ENCODE assay signal across 8 cellular contexts in genomic region chr13:114128624-114129522, GRCh38. TPM values are rescaled to one million over a fixed set of nuclear protein-coding genes. Genes with fewer than 3 reads are reported as not detected.
DNase-seq lines count a peak whose midpoint lies in the region; ATAC-seq and TF ChIP-seq lines count a peak whose summit lies in the region.

No MANE protein-coding gene starts in this region.

- H3K4me2 ChIP-seq in SK-N-SH: peak overlapping the region; percentile 97

- intact Hi-C loops in left ventricle myocardium superior (cut with micrococcal nuclease) (no loop called here), spleen (cut with DNase I; ENCODE audit: low total_unique reads) (no loop called here)

- H4K20me1 ChIP-seq in SK-N-SH (ENCODE audit: insufficient read depth): peaks cover 27% of the 10 kb centered on the region

- WGBS in SK-N-SH (ENCODE audit: low lambda C conversion rate): 61% methylated on average over 31 of the region's 37 CpGs
- WGBS in spleen, 5 donors: 8 to 13% (median 12%) methylated on average over 24 to 37 of the region's 37 CpGs

- H3F3A ChIP-seq in SK-N-SH (replicated peaks; ENCODE audit: insufficient read depth): peaks cover 28% of the 10 kb centered on the region

- no peaks in the 10 kb centered on the region for H3K27me3 ChIP-seq in SK-N-SH (ENCODE audit: insufficient read depth)
- no peaks in the 10 kb centered on the region for H3K27me3 ChIP-seq in spleen (replicated peaks in 1 of 7)

- H3K9me2 ChIP-seq in SK-N-SH: no peaks in the 10 kb centered on the region

- H2AFZ ChIP-seq in SK-N-SH (ENCODE audit: low read depth): no peak overlapping the region

- H3K4me3 Mint-ChIP-seq in activated naive CD4-positive, alpha-beta T cell treated with anti-CD3 and anti-CD28 coated beads, Interleukin-2, amount 10 ng/mL, durations not matched to agents 7 days and 5 days: peak overlapping the region; percentile 99

- H3K9me3 ChIP-seq in SK-N-SH (no peaks in the 10 kb centered on the region), spleen (no peaks in the 10 kb centered on the region)

- H3K27ac ChIP-seq in SK-N-SH (ENCODE audit: low read depth in 2 of 2, low read length in 1 of 2) (peak overlapping the region; percentile 45 to 97), spleen (peak overlapping the region; percentile 67 to 91 (median 86))

- CTCF ChIA-PET in SK-N-SH (lab: Yijun Ruan, JAX): interaction anchor here (1.7 kb wide), 1 partner anchor 16 kb away, joined by 7 read pairs; no protein-coding TSS in a partner anchor
- CTCF ChIA-PET in activated naive CD4-positive, alpha-beta T cell treated with anti-CD3 and anti-CD28 coated beads, Interleukin-2, amount 10 ng/mL, durations not matched to agents 7 days and 5 days (lab: Charles Lee): interaction anchor here (1.0 to 1.7 kb wide), 2 partner anchors 17 to 97 kb away, joined by 3 read pairs; no protein-coding TSS in a partner anchor

- peak in 1 of 3 donors; percentile 18 for TF ChIP-seq POLR2A in spleen (IDR thresholded peaks at IDR 0.05)

- H3K4me3 ChIP-seq in SK-N-SH (ENCODE audit: low read depth in 2 of 2, low read length in 1 of 2) (no peak overlapping the region), spleen (peak overlapping the region; percentile 4 to 97 (median 28))

- POLR2A ChIA-PET in SK-N-SH (lab: Yijun Ruan, JAX): no interaction called here

- H3K9me3 Mint-ChIP-seq in activated naive CD4-positive, alpha-beta T cell treated with anti-CD3 and anti-CD28 coated beads, Interleukin-2, amount 10 ng/mL, durations not matched to agents 7 days and 5 days: peaks cover 18% of the 10 kb centered on the region

- H3K36me3 ChIP-seq in SK-N-SH (replicated peaks in 1 of 2; ENCODE audit: control insufficient read depth in 1 of 2, insufficient read depth in 2 of 2, low read length in 1 of 2) (peaks cover 0 to 5% of the 10 kb centered on the region in 2 experiments), spleen (peaks cover 0 to 5% (median 0%) of the 10 kb centered on the region in 6 donors)

- no peak for TF ChIP-seq RAD21 in SK-N-SH (IDR thresholded peaks at IDR 0.05; ENCODE audit: low read length)

- peak overlapping the region; percentile 97 for H3K27ac Mint-ChIP-seq in activated naive CD4-positive, alpha-beta T cell treated with anti-CD3 and anti-CD28 coated beads, Interleukin-2, amount 10 ng/mL, durations not matched to agents 7 days and 5 days

- H3K36me3 Mint-ChIP-seq in activated naive CD4-positive, alpha-beta T cell treated with anti-CD3 and anti-CD28 coated beads, Interleukin-2, amount 10 ng/mL, durations not matched to agents 7 days and 5 days: peaks cover 68% of the 10 kb centered on the region

- DNase-seq in SK-N-SH (no peak), left ventricle myocardium superior (peak; percentile 83), spleen (peak; percentile 97), cortex of kidney (lab: John Stamatoyannopoulos, UW) (no peak), NCI-H2029 treated with DMSO at 0.1 percent for 48 hours (lab: John Stamatoyannopoulos, UW) (no peak)
- peak; percentile 94 for DNase-seq in activated naive CD4-positive, alpha-beta T cell treated with anti-CD3 and anti-CD28 coated beads, Interleukin-2, amount 10 ng/mL, durations not matched to agents 7 days and 5 days

- H3K4me1 ChIP-seq in SK-N-SH (ENCODE audit: control insufficient read depth in 1 of 2, insufficient read depth in 2 of 2, low read depth in 1 of 2, low read length in 1 of 2) (peaks cover 38 to 47% of the 10 kb centered on the region in 2 experiments), spleen (peaks cover 49 to 86% (median 71%) of the 10 kb centered on the region in 6 donors)

- ATAC-seq in GM18867 (IDR thresholded peaks at IDR 0.05; ENCODE audit: unreplicated experiment): peak; percentile 57
- ATAC-seq in HG03060 (IDR thresholded peaks at IDR 0.05; ENCODE audit: low read depth, unreplicated experiment): peak; percentile 48
- peak; percentile 45 for ATAC-seq in left ventricle myocardium superior

- TF ChIP-seq CTCF in SK-N-SH (IDR thresholded peaks at IDR 0.05): no peak
- TF ChIP-seq CTCF in spleen (IDR thresholded peaks at IDR 0.05 in 8 of 11, conservative IDR thresholded peaks at IDR 0.05 in 3 of 11): peak in 1 of 11 experiments; percentile 28

- TF ChIP-seq EP300 in SK-N-SH (IDR thresholded peaks at IDR 0.05; ENCODE audit: borderline replicate concordance in 1 of 2, low read depth in 1 of 2, low read length in 1 of 2): no peak

- H3K27me3 Mint-ChIP-seq in activated naive CD4-positive, alpha-beta T cell treated with anti-CD3 and anti-CD28 coated beads, Interleukin-2, amount 10 ng/mL, durations not matched to agents 7 days and 5 days: peaks cover 9% of the 10 kb centered on the region

- H3K4me1 Mint-ChIP-seq in activated naive CD4-positive, alpha-beta T cell treated with anti-CD3 and anti-CD28 coated beads, Interleukin-2, amount 10 ng/mL, durations not matched to agents 7 days and 5 days: peaks cover 72% of the 10 kb centered on the region

- H3K79me2 ChIP-seq in SK-N-SH (ENCODE audit: insufficient read depth): peaks cover 81% of the 10 kb centered on the region

- H3K9ac ChIP-seq in SK-N-SH: peak overlapping the region; percentile 92; the same call in 1 of the 2 replicates

TF ChIP-seq in SK-N-SH, 30 proteins besides CTCF, POLR2A, EP300 and RAD21:
- 0 out of 2 replicates have a peak, but pooled peaks have one; percentile 14 for TF ChIP-seq TCF12 (IDR thresholded peaks at IDR 0.05)
- TF ChIP-seq YY1 (IDR thresholded peaks at IDR 0.05; ENCODE audit: low read depth): no peak
- TF ChIP-seq SIN3A (IDR thresholded peaks at IDR 0.05; ENCODE audit: borderline replicate concordance, low read depth, low read length): peak; percentile 58; the same call in 1 of the 2 replicates
- TF ChIP-seq RFX5 (IDR thresholded peaks at IDR 0.05; ENCODE audit: low read length): no peak
- TF ChIP-seq FOSL2 (IDR thresholded peaks at IDR 0.05; ENCODE audit: borderline replicate concordance, low read depth): peak; percentile 39; the same call in 1 of the 2 replicates
- TF ChIP-seq FOXJ3 (CRISPR knock-in tag; IDR thresholded peaks at IDR 0.05): no peak
- TF ChIP-seq TEAD4 (IDR thresholded peaks at IDR 0.05; ENCODE audit: borderline replicate concordance, insufficient read depth): no peak
- TF ChIP-seq ZBTB33 (IDR thresholded peaks at IDR 0.05; ENCODE audit: borderline replicate concordance, low read depth): no peak
- TF ChIP-seq GABPA (IDR thresholded peaks at IDR 0.05; ENCODE audit: low read depth): peak; percentile 57; the same call in 1 of the 2 replicates
- peak; percentile 43; the same call in 1 of the 2 replicates for TF ChIP-seq ELF1 (IDR thresholded peaks at IDR 0.05)
- no peak for TF ChIP-seq SMC3 (IDR thresholded peaks at IDR 0.05; ENCODE audit: low read depth, low read length)
- TF ChIP-seq PBX3 (IDR thresholded peaks at IDR 0.05): no peak
- peak; percentile 51; the same call in 1 of the 2 replicates for TF ChIP-seq MAX (IDR thresholded peaks at IDR 0.05; ENCODE audit: low read depth)
- no peak; the same call in 1 of the 2 replicates for TF ChIP-seq RXRA (IDR thresholded peaks at IDR 0.05; ENCODE audit: borderline replicate concordance, low read depth)
- no peak for TF ChIP-seq NRF1 (IDR thresholded peaks at IDR 0.05; ENCODE audit: low read depth, low read length)
- TF ChIP-seq RCOR1 (IDR thresholded peaks at IDR 0.05; ENCODE audit: low read length): no peak
- no peak; the same call in 1 of the 2 replicates for TF ChIP-seq JUND (IDR thresholded peaks at IDR 0.05)
- TF ChIP-seq TAF1 (IDR thresholded peaks at IDR 0.05; ENCODE audit: borderline replicate concordance, low read depth, low read length): no peak
- TF ChIP-seq POLR2AphosphoS5 (IDR thresholded peaks at IDR 0.05; ENCODE audit: low read depth, low read length): no peak
- TF ChIP-seq FOXM1 (IDR thresholded peaks at IDR 0.05; ENCODE audit: low read depth): no peak
TF ChIP-seq in SK-N-SH: peak in this region for 6.

RNA-seq across cellular contexts. Expression of gene RASA3, which starts 3.5 kb away (rescaled TPM):
- polyA plus RNA-seq in SK-N-SH (2012; rRNA removed) (23.9 and 25.1 TPM in 2 replicates), spleen (10 to 100 TPM; 11.7 to 17.2 (median 12.1) TPM)
- 17.3 and 20.8 TPM in 2 replicates for polyA plus RNA-seq in SK-N-SH (2012; cell fraction: cytosol; rRNA removed)
- 26.8 and 31.9 TPM in 2 replicates for polyA plus RNA-seq in SK-N-SH (2012; cell fraction: nucleus; rRNA removed)
- total RNA-seq in left ventricle myocardium superior (12.3 TPM), spleen (10 to 100 TPM; 35.9 to 52.8 (median 52.0) TPM)

RNA-seq across cellular contexts. Expression of gene CFAP97D2, which starts 50.2 kb away (rescaled TPM):
- not detected in 2 replicates for polyA plus RNA-seq in SK-N-SH (2012; rRNA removed)
- not detected in 2 replicates for polyA plus RNA-seq in SK-N-SH (2012; cell fraction: cytosol; rRNA removed)
- polyA plus RNA-seq in SK-N-SH (2012; cell fraction: nucleus; rRNA removed): not detected in 2 replicates
- not detected for total RNA-seq in left ventricle myocardium superior
- not detected for total RNA-seq in spleen
- under 1 TPM in 1 of 3 donors, not detected in 2; 0.05 TPM for polyA plus RNA-seq in spleen

Comparison
In these comparisons a context has a peak if more than half of its experiments do, and no peak if none do; other contexts are left out.
1. DNase-seq: peak in activated naive CD4-positive, alpha-beta T cell treated with anti-CD3 and anti-CD28 coated beads, Interleukin-2, amount 10 ng/mL, durations not matched to agents 7 days and 5 days (single experiment), left ventricle myocardium superior (single experiment) and spleen (single experiment); none in SK-N-SH (single experiment), cortex of kidney (single experiment) and NCI-H2029 treated with DMSO at 0.1 percent for 48 hours (single experiment).
2. H3K4me3 ChIP-seq: peak in spleen (8 of 8); none in SK-N-SH (0 of 2).
3. Peak in every context shown above with its lines, with median percentiles within 50 percentile points of each other: ATAC-seq.